26 cellular contexts compared by ENCODE assay signal in the genomic region with DNA sequence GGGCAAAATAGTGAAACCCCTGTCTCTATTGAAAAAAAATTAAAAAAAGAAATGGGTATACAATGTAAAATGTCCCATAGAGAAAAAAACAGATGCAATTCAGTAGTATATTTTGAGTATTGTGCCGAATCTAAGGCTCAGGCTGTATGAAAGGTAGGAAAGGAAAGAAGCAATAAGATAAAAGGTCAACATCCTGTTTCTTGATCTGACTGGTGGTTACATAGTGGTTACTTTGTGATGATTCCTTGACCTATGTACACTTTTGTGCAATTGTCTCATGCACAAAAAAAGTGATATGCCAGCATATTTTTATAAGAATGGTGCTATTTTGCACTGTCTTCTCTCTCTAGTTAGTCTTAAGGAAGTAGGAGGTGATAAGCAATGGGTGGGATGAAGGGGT.
"Had no signal": no experiment of that assay in that cellular context is flagged by ENCODE, and none has a peak within 500 bp of the region (broad histone marks: within the 10 kb centered on the region; RNA-seq: fewer than 3 reads in every experiment).

No MANE protein-coding gene starts in this region.

- H3K4me1 ChIP-seq: left lung, lower lobe of right lung, pancreas, prostate gland, sigmoid colon, spleen, tibial nerve, uterus had no signal

- H3K9me3 ChIP-seq: lower lobe of right lung, pancreas, prostate gland, sigmoid colon, tibial nerve, uterus had no signal

- H3K27me3 ChIP-seq: hepatocyte, left lung, pancreas, sigmoid colon, spleen, tibial nerve, uterus had no signal

- H3K4me3 ChIP-seq: hepatocyte, left lung, lower lobe of right lung, pancreas, prostate gland, sigmoid colon, spleen, tibial nerve, uterus had no signal

- H3K36me3 ChIP-seq: left lung, lower lobe of right lung, pancreas, prostate gland, sigmoid colon, spleen, tibial nerve, uterus had no signal

- H3K27ac Mint-ChIP-seq: naive thymus-derived CD8-positive, alpha-beta T cell; nephron; stimulated activated effector memory CD8-positive, alpha-beta T cell treated with anti-CD3 and anti-CD28 coated beads, Interleukin-12 subunit alpha, Interleukin-12 subunit beta, amount 100 ng/mL, for 72 hours; stimulated activated naive CD8-positive, alpha-beta T cell treated with anti-CD3 and anti-CD28 coated beads, Interleukin-15, Interleukin-2, amounts not matched to agents 100 ng/mL and 50 ng/mL, for 24 hours; type B pancreatic cell had no signal

- H3K4me1 Mint-ChIP-seq: nephron; stimulated activated effector memory CD8-positive, alpha-beta T cell treated with anti-CD3 and anti-CD28 coated beads, Interleukin-12 subunit alpha, Interleukin-12 subunit beta, amount 100 ng/mL, for 72 hours had no signal

- DNase-seq: kidney glomerular epithelial cell; left cardiac atrium; left lung; lower lobe of right lung; mammary epithelial cell; mesenchymal stem cell; naive thymus-derived CD8-positive, alpha-beta T cell; nucleus accumbens; pancreas; posterior cingulate gyrus; retina; right cardiac atrium; sigmoid colon; small intestine; spleen; stimulated activated CD4-positive, alpha-beta T cell treated with anti-CD3 and anti-CD28 coated beads, Interleukin-4, amount 100 ng/mL, for 24 hours; substantia nigra; uterus had no signal

- ATAC-seq: left cardiac atrium; left lung; lower lobe of right lung; pancreas; right cardiac atrium; stimulated activated effector memory CD8-positive, alpha-beta T cell treated with anti-CD3 and anti-CD28 coated beads, Interleukin-12 subunit alpha, Interleukin-12 subunit beta, amount 100 ng/mL, for 72 hours had no signal

- H3K9me3 Mint-ChIP-seq: stimulated activated naive CD8-positive, alpha-beta T cell treated with anti-CD3 and anti-CD28 coated beads, Interleukin-15, Interleukin-2, amounts not matched to agents 100 ng/mL and 50 ng/mL, for 24 hours; type B pancreatic cell had no signal

- H3K4me3 Mint-ChIP-seq: naive thymus-derived CD8-positive, alpha-beta T cell; nephron; neural crest cell; stimulated activated effector memory CD8-positive, alpha-beta T cell treated with anti-CD3 and anti-CD28 coated beads, Interleukin-12 subunit alpha, Interleukin-12 subunit beta, amount 100 ng/mL, for 72 hours; stimulated activated naive CD8-positive, alpha-beta T cell treated with anti-CD3 and anti-CD28 coated beads, Interleukin-15, Interleukin-2, amounts not matched to agents 100 ng/mL and 50 ng/mL, for 24 hours; type B pancreatic cell had no signal

- H3K27me3 Mint-ChIP-seq: naive thymus-derived CD8-positive, alpha-beta T cell; stimulated activated naive CD8-positive, alpha-beta T cell treated with anti-CD3 and anti-CD28 coated beads, Interleukin-15, Interleukin-2, amounts not matched to agents 100 ng/mL and 50 ng/mL, for 24 hours; type B pancreatic cell had no signal
